20 cellular contexts compared by ENCODE assay signal in genomic region chr16:56364865-56365264, GRCh38.
A peak's percentile ranks its signal among the peaks of the same experiment; 100 is the strongest.
DNase-seq lines count a peak whose midpoint lies in the region; ATAC-seq, FAIRE-seq and TF ChIP-seq lines count a peak whose summit lies in the region.
"Had no signal": no experiment of that assay in that cellular context is flagged by ENCODE, and none has a peak within 500 bp of the region (broad histone marks: within the 10 kb centered on the region; RNA-seq: fewer than 3 reads in every experiment).

No MANE protein-coding gene starts in this region.

- H3K4ac ChIP-seq in neuronal stem cell (ENCODE audit: low read length): no peak overlapping the region

- no peak for FAIRE-seq in kidney (lab: Jason Lieb, UNC)
- FAIRE-seq: A549, D721Med, GM19239, HepG2 had no signal

- no peak overlapping the region for H2AK5ac ChIP-seq in neuronal stem cell (ENCODE audit: low read depth, low read length)

- H3K27ac ChIP-seq in kidney (ENCODE audit: low read depth in 2 of 2, low read length in 2 of 2): peak overlapping the region; percentile 77 to 89
- no peak overlapping the region for H3K27ac ChIP-seq in neuronal stem cell (replicated peaks; ENCODE audit: low read length)
- H3K27ac ChIP-seq: 22Rv1, A549, C4-2B, GM23248 had no signal

- peaks cover 16 to 31% of the 10 kb centered on the region in 2 donors for H3K36me3 ChIP-seq in kidney (ENCODE audit: control insufficient read depth in 1 of 2, insufficient read depth in 2 of 2, low read length in 2 of 2)
- peaks cover 24 to 91% of the 10 kb centered on the region in 2 donors for H3K36me3 ChIP-seq in neuronal stem cell (replicated peaks in 1 of 2; ENCODE audit: control insufficient read depth in 2 of 2, insufficient read depth in 2 of 2, low read length in 2 of 2)

- H4K8ac ChIP-seq in neuronal stem cell (ENCODE audit: low read depth, low read length): no peak overlapping the region

- H3K4me1 Mint-ChIP-seq in stimulated activated naive B cell treated with anti-CD40 and anti-IgM and Interleukin-4, amounts not matched to agents 10 μg/mL and 1 μg/mL and 100 μg/mL, for 72 hours: peaks cover 0 to 4% of the 10 kb centered on the region in 2 donors
- peaks cover 0 to 5% of the 10 kb centered on the region in 2 donors for H3K4me1 Mint-ChIP-seq in immature natural killer cell

- H3K79me1 ChIP-seq in neuronal stem cell (ENCODE audit: low read depth, low read length): peaks cover 3% of the 10 kb centered on the region

- H3K4me1 ChIP-seq in kidney (ENCODE audit: control insufficient read depth in 1 of 2, insufficient read depth in 1 of 2, low read depth in 1 of 2, low read length in 2 of 2) (peaks cover 37 to 45% of the 10 kb centered on the region in 2 donors), neuronal stem cell (ENCODE audit: control insufficient read depth in 2 of 2, insufficient read depth in 1 of 2, low read depth in 1 of 2, low read length in 2 of 2) (peaks cover 0 to 2% of the 10 kb centered on the region in 2 donors)
- H3K4me1 ChIP-seq: Caco-2, HAP-1 had no signal

- no peaks in the 10 kb centered on the region for H3K9me3 Mint-ChIP-seq in activated naive CD4-positive, alpha-beta T cell treated with anti-CD3 and anti-CD28 coated beads, Interleukin-2, amount 50 U/mL, for 72 hours
- no peaks in the 10 kb centered on the region for H3K9me3 Mint-ChIP-seq in stimulated activated naive B cell treated with anti-CD40 and anti-IgM and Interleukin-4, amounts not matched to agents 10 μg/mL and 1 μg/mL and 100 μg/mL, for 72 hours
- H3K9me3 Mint-ChIP-seq in immature natural killer cell: no peaks in the 10 kb centered on the region
- H3K9me3 Mint-ChIP-seq: CD4-positive, alpha-beta T cell had no signal

- no peak overlapping the region for H2AFZ ChIP-seq in neuronal stem cell (ENCODE audit: low read length)
- H2AFZ ChIP-seq: GM23248 had no signal

- H3K14ac ChIP-seq in neuronal stem cell (ENCODE audit: low read length): no peak overlapping the region

- DNase-seq in activated naive CD4-positive, alpha-beta T cell treated with anti-CD3 and anti-CD28 coated beads, Interleukin-2, amount 50 U/mL, for 72 hours (ENCODE audit: low spot score in 2 of 2): no peak
- DNase-seq in activated naive CD4-positive, alpha-beta T cell treated with Interleukin-2 at 50 U/mL for 16 hours: no peak
- no peak for DNase-seq in kidney
- no peak for DNase-seq in neuronal stem cell (ENCODE audit: low spot score)
- no peak for DNase-seq in stimulated activated naive B cell treated with anti-CD40 and anti-IgM and Interleukin-4, amounts not matched to agents 10 μg/mL and 1 μg/mL and 100 μg/mL, for 72 hours
- DNase-seq in SKM-1 (lab: John Stamatoyannopoulos, UW; ENCODE audit: unreplicated experiment): no peak
- DNase-seq in immature natural killer cell: no peak
- DNase-seq: AML-193; Caco-2; CD4-positive, alpha-beta T cell; GDM1; GM23248 had no signal

- H3K4me2 ChIP-seq in neuronal stem cell (ENCODE audit: insufficient read depth, low read length, poor library complexity, severe bottlenecking): no peak overlapping the region
- H3K4me2 ChIP-seq: A549 had no signal

- H2BK15ac ChIP-seq in neuronal stem cell (ENCODE audit: low read length): no peak overlapping the region

- intact Hi-C loops in kidney (cut with DNase I): no loop called here

- H2BK5ac ChIP-seq in neuronal stem cell (ENCODE audit: low read length): peak overlapping the region; percentile 45

- H3K23ac ChIP-seq in neuronal stem cell (ENCODE audit: low read depth, low read length, poor library complexity): no peak overlapping the region

- H3K18ac ChIP-seq in neuronal stem cell (ENCODE audit: low read length): no peak overlapping the region

- H3K4me3 Mint-ChIP-seq in stimulated activated naive B cell treated with anti-CD40 and anti-IgM and Interleukin-4, amounts not matched to agents 10 μg/mL and 1 μg/mL and 100 μg/mL, for 72 hours: no peak overlapping the region
- H3K4me3 Mint-ChIP-seq in immature natural killer cell: no peak overlapping the region
- H3K4me3 Mint-ChIP-seq: CD4-positive, alpha-beta T cell had no signal

- H3K9ac ChIP-seq in kidney (ENCODE audit: low read length in 2 of 2) (peak overlapping the region in 1 of 2 donors; percentile 17), neuronal stem cell (ENCODE audit: low read depth, low read length, poor library complexity) (no peak overlapping the region)
- H3K9ac ChIP-seq: GM23248 had no signal

- no peak overlapping the region for H2BK12ac ChIP-seq in neuronal stem cell (ENCODE audit: low read length)

- no peak overlapping the region for H4K91ac ChIP-seq in neuronal stem cell (ENCODE audit: low read depth, low read length, poor library complexity)

- no peak for TF ChIP-seq CTCF in kidney (IDR thresholded peaks at IDR 0.05; ENCODE audit: borderline replicate concordance, extremely low read depth, insufficient read depth)

- H3K27me3 Mint-ChIP-seq in stimulated activated naive B cell treated with anti-CD40 and anti-IgM and Interleukin-4, amounts not matched to agents 10 μg/mL and 1 μg/mL and 100 μg/mL, for 72 hours: no peaks in the 10 kb centered on the region
- peaks cover 0 to 3% (median 2%) of the 10 kb centered on the region in 3 donors for H3K27me3 Mint-ChIP-seq in immature natural killer cell (ENCODE audit: low read depth in 3 of 3)
- H3K27me3 Mint-ChIP-seq: CD4-positive, alpha-beta T cell had no signal

- no peak for ATAC-seq in activated naive CD4-positive, alpha-beta T cell treated with anti-CD3 and anti-CD28 coated beads, Interleukin-2, amount 50 U/mL, for 72 hours
- no peak for ATAC-seq in stimulated activated naive B cell treated with anti-CD40 and anti-IgM and Interleukin-4, amounts not matched to agents 10 μg/mL and 1 μg/mL and 100 μg/mL, for 72 hours (replicated peaks)
- no peak for ATAC-seq in GM18498 (IDR thresholded peaks at IDR 0.05; ENCODE audit: unreplicated experiment)
- ATAC-seq: A549, HepG2 had no signal

- H3K9me3 ChIP-seq in kidney (ENCODE audit: control insufficient read depth in 1 of 2, low read length in 2 of 2) (no peaks in the 10 kb centered on the region), neuronal stem cell (replicated peaks in 1 of 2; ENCODE audit: control insufficient read depth in 2 of 2, insufficient read depth in 1 of 2, low read depth in 1 of 2, low read length in 2 of 2) (no peaks in the 10 kb centered on the region)
- H3K9me3 ChIP-seq: A549, Caco-2, HAP-1 had no signal

- no peak overlapping the region for H2BK120ac ChIP-seq in neuronal stem cell (ENCODE audit: low read depth, low read length)

- peaks cover 0 to 2% (median 0%) of the 10 kb centered on the region in 3 experiments for H3K27me3 ChIP-seq in neuronal stem cell (ENCODE audit: control insufficient read depth in 3 of 3, insufficient read depth in 3 of 3, low read depth in 1 of 3, low read length in 3 of 3)

- H3K4me3 ChIP-seq in kidney (ENCODE audit: low read length in 2 of 2) (peak overlapping the region in 1 of 2 donors; percentile 24), neuronal stem cell (ENCODE audit: low read length in 2 of 2) (no peak overlapping the region)
- H3K4me3 ChIP-seq: A549, GM23248, HAP-1 had no signal

- H3K36me3 Mint-ChIP-seq in activated naive CD4-positive, alpha-beta T cell treated with anti-CD3 and anti-CD28 coated beads, Interleukin-2, amount 50 U/mL, for 72 hours: peaks cover 0 to 2% of the 10 kb centered on the region in 2 donors
- peaks cover 45 to 62% of the 10 kb centered on the region in 2 donors for H3K36me3 Mint-ChIP-seq in stimulated activated naive B cell treated with anti-CD40 and anti-IgM and Interleukin-4, amounts not matched to agents 10 μg/mL and 1 μg/mL and 100 μg/mL, for 72 hours
- peaks cover 15 to 36% (median 16%) of the 10 kb centered on the region in 3 donors for H3K36me3 Mint-ChIP-seq in immature natural killer cell

- H3K27ac Mint-ChIP-seq in activated naive CD4-positive, alpha-beta T cell treated with anti-CD3 and anti-CD28 coated beads, Interleukin-2, amount 50 U/mL, for 72 hours: peak overlapping the region; percentile 46 to 72
- H3K27ac Mint-ChIP-seq in stimulated activated naive B cell treated with anti-CD40 and anti-IgM and Interleukin-4, amounts not matched to agents 10 μg/mL and 1 μg/mL and 100 μg/mL, for 72 hours: peak overlapping the region; percentile 51
- H3K27ac Mint-ChIP-seq in immature natural killer cell: no peak overlapping the region
- H3K27ac Mint-ChIP-seq: CD4-positive, alpha-beta T cell had no signal

- no CpG with 5 or more reads among the region's 8 CpGs for WGBS in neuronal stem cell (ENCODE audit: extremely low coverage in 2 of 2, insufficient read length in 2 of 2, insufficient replicate concordance in 1 of 2), 2 donors

Comparison
In these comparisons a context has a peak if more than half of its experiments do, and no peak if none do; other contexts are left out.
1. H3K27ac Mint-ChIP-seq: peak in activated naive CD4-positive, alpha-beta T cell treated with anti-CD3 and anti-CD28 coated beads, Interleukin-2, amount 50 U/mL, for 72 hours (2 of 2) and stimulated activated naive B cell treated with anti-CD40 and anti-IgM and Interleukin-4, amounts not matched to agents 10 μg/mL and 1 μg/mL and 100 μg/mL, for 72 hours (single experiment); none in immature natural killer cell (0 of 6).